ENCODE assay signal across 27 cellular contexts in the genomic region with DNA sequence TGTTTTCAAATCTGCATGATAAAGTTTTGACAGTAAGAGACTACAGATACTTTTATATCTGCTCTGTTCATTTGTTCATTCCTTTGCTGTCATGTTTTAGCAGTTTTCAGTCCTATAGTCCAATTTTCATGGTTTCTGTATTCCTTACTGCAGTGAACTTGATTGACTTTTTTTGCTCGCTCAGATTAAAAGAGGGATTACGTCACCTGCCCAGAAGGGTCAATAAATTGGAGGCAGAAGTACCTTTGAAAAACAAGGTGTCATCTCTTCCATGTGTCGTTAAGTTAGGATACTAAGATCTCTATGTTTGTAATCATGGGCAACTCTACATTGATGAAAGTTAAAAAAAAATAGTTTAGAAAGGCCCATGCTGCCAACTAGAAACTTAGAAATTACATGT.
"Had no signal": no experiment of that assay in that cellular context is flagged by ENCODE, and none has a peak within 500 bp of the region (broad histone marks: within the 10 kb centered on the region; RNA-seq: fewer than 3 reads in every experiment).

No MANE protein-coding gene starts in this region.

- H3K36me3 ChIP-seq: colonic mucosa, esophagus muscularis mucosa, esophagus squamous epithelium, gastrocnemius medialis, gastroesophageal sphincter, heart left ventricle, heart right ventricle had no signal

- H3K9me3 Mint-ChIP-seq: dendritic cell treated with granulocyte-macrophage colony-stimulating factor and Interleukin-4, amounts not matched to agents 40 ng/mL and 50 ng/mL, for 4 days; endodermal cell had no signal

- H3K4me3 Mint-ChIP-seq: dendritic cell treated with granulocyte-macrophage colony-stimulating factor and Interleukin-4, amounts not matched to agents 40 ng/mL and 50 ng/mL, for 4 days; effector memory CD8-positive, alpha-beta T cell; endodermal cell had no signal

- H3K27me3 ChIP-seq: colonic mucosa, esophagus muscularis mucosa, esophagus squamous epithelium, foreskin keratinocyte, gastrocnemius medialis, gastroesophageal sphincter, heart left ventricle, heart right ventricle had no signal

- FAIRE-seq: colon, endothelial cell of umbilical vein, frontal cortex had no signal

- H3K9me3 ChIP-seq: colonic mucosa, esophagus muscularis mucosa, esophagus squamous epithelium, gastrocnemius medialis, gastroesophageal sphincter had no signal

- H3K27me3 Mint-ChIP-seq: dendritic cell treated with granulocyte-macrophage colony-stimulating factor and Interleukin-4, amounts not matched to agents 40 ng/mL and 50 ng/mL, for 4 days; effector memory CD8-positive, alpha-beta T cell had no signal

- H3K4me1 ChIP-seq: colonic mucosa, esophagus muscularis mucosa, gastrocnemius medialis, gastroesophageal sphincter, heart left ventricle, heart right ventricle had no signal

- H3K27ac Mint-ChIP-seq: dendritic cell treated with granulocyte-macrophage colony-stimulating factor and Interleukin-4, amounts not matched to agents 40 ng/mL and 50 ng/mL, for 4 days; effector memory CD8-positive, alpha-beta T cell; endodermal cell had no signal

- ATAC-seq: effector memory CD8-positive, alpha-beta T cell; esophagus mucosa; foreskin keratinocyte; gastrocnemius medialis; gastroesophageal sphincter; heart left ventricle; heart right ventricle had no signal

- DNase-seq: colonic mucosa; cortex of kidney; dermis blood vessel endothelial cell; effector CD4-positive, alpha-beta T cell; effector CD8-positive, alpha-beta T cell; effector memory CD4-positive, alpha-beta T cell; effector memory CD8-positive, alpha-beta T cell; endodermal cell; erythroblast; esophagus squamous epithelium; foreskin fibroblast; foreskin keratinocyte; foreskin melanocyte; gastrocnemius medialis; glutamatergic neuron; head of caudate nucleus; heart left ventricle; heart right ventricle had no signal

- H3K27ac ChIP-seq: colonic mucosa, coronary artery, epithelial cell of prostate, esophagus muscularis mucosa, esophagus squamous epithelium, foreskin keratinocyte, gastrocnemius medialis, gastroesophageal sphincter, heart left ventricle, heart right ventricle had no signal

- H3K4me1 Mint-ChIP-seq: endodermal cell had no signal

- H3K4me3 ChIP-seq: colonic mucosa, coronary artery, esophagus muscularis mucosa, esophagus squamous epithelium, gastrocnemius medialis, gastroesophageal sphincter, heart left ventricle, heart right ventricle had no signal
